ENCODE assay signal across 23 cellular contexts in genomic region chr20:48744515-48744914, GRCh38.
"Had no signal": no experiment of that assay in that cellular context is flagged by ENCODE, and none has a peak within 500 bp of the region (broad histone marks: within the 10 kb centered on the region; RNA-seq: fewer than 3 reads in every experiment).

No MANE protein-coding gene starts in this region.

- H3K27me3 ChIP-seq: gastrocnemius medialis, heart right ventricle, right lobe of liver, transverse colon had no signal

- DNase-seq: effector memory CD4-positive, alpha-beta T cell; gastrocnemius medialis; heart right ventricle; hypothalamus; islet precursor cell; left cardiac atrium; left ventricle myocardium inferior; lower lobe of right lung; psoas muscle; retina; right lobe of liver; stimulated activated CD4-positive, alpha-beta T cell treated with anti-CD3 and anti-CD28 coated beads, Interleukin-4, amount 100 ng/mL, for 1 hour; stimulated activated CD8-positive, alpha-beta memory T cell treated with anti-CD3 and anti-CD28 coated beads, Interleukin-4, amount 100 ng/mL, for 48 hours; transverse colon had no signal

- H3K36me3 ChIP-seq: gastrocnemius medialis, right lobe of liver, transverse colon had no signal

- H3K9me3 ChIP-seq: gastrocnemius medialis, heart right ventricle, left ventricle myocardium inferior, lower lobe of right lung, psoas muscle, right lobe of liver, thoracic aorta, transverse colon had no signal

- H3K27ac ChIP-seq: coronary artery, gastrocnemius medialis, heart right ventricle, left ventricle myocardium inferior, lower lobe of right lung, psoas muscle, right lobe of liver, thoracic aorta, transverse colon had no signal

- FAIRE-seq: endometrium had no signal

- H3K4me1 ChIP-seq: gastrocnemius medialis, psoas muscle, right lobe of liver, transverse colon had no signal

- H3K9me3 Mint-ChIP-seq: memory B cell; mesothelial cell of epicardium; nephron; stimulated activated memory B cell treated with anti-CD40 and anti-IgM and Interleukin-4, amounts not matched to agents 10 μg/mL and 1 μg/mL and 100 μg/mL, for 72 hours; stimulated activated naive CD8-positive, alpha-beta T cell treated with anti-CD3 and anti-CD28 coated beads, Interleukin-15, Interleukin-2, amounts not matched to agents 100 ng/mL and 50 ng/mL, for 24 hours had no signal

- H3K4me3 ChIP-seq: coronary artery, gastrocnemius medialis, heart right ventricle, left ventricle myocardium inferior, lower lobe of right lung, psoas muscle, right lobe of liver, thoracic aorta, transverse colon had no signal

- H3K4me3 Mint-ChIP-seq: memory B cell; mesothelial cell of epicardium; nephron; stimulated activated memory B cell treated with anti-CD40 and anti-IgM and Interleukin-4, amounts not matched to agents 10 μg/mL and 1 μg/mL and 100 μg/mL, for 72 hours; stimulated activated naive CD8-positive, alpha-beta T cell treated with anti-CD3 and anti-CD28 coated beads, Interleukin-15, Interleukin-2, amounts not matched to agents 100 ng/mL and 50 ng/mL, for 24 hours had no signal

- ATAC-seq: esophagus mucosa; gastrocnemius medialis; heart right ventricle; left cardiac atrium; lower lobe of right lung; psoas muscle; stimulated activated memory B cell treated with anti-CD40 and anti-IgM and Interleukin-4, amounts not matched to agents 10 μg/mL and 1 μg/mL and 100 μg/mL, for 72 hours had no signal

- H3K27ac Mint-ChIP-seq: memory B cell; mesothelial cell of epicardium; nephron; stimulated activated memory B cell treated with anti-CD40 and anti-IgM and Interleukin-4, amounts not matched to agents 10 μg/mL and 1 μg/mL and 100 μg/mL, for 72 hours; stimulated activated naive CD8-positive, alpha-beta T cell treated with anti-CD3 and anti-CD28 coated beads, Interleukin-15, Interleukin-2, amounts not matched to agents 100 ng/mL and 50 ng/mL, for 24 hours had no signal
